8 cellular contexts compared by ENCODE assay signal in genomic region chr1:27830621-27831424, GRCh38. TPM values are rescaled to one million over a fixed set of nuclear protein-coding genes. Genes with fewer than 3 reads are reported as not detected.
DNase-seq lines count a peak whose midpoint lies in the region; ATAC-seq, FAIRE-seq and TF ChIP-seq lines count a peak whose summit lies in the region.

Gene PPP1R8 (plus strand): TSS chr1:27830782. CDS start chr1:27830836, 54 bp downstream.

- no peak for FAIRE-seq in A549 (lab: Jason Lieb, UNC)
- FAIRE-seq in bronchial epithelial cell (lab: Jason Lieb, UNC) = no peak

- H3K27me3 ChIP-seq in bronchial epithelial cell (ENCODE audit: control insufficient read depth, insufficient read depth, low read length) = no peaks in the 10 kb centered on the region

- ATAC-seq in A549 (peak; percentile 100), GM18867 (IDR thresholded peaks at IDR 0.05; ENCODE audit: unreplicated experiment) (peak; percentile 91), HG03108 (IDR thresholded peaks at IDR 0.05; ENCODE audit: unreplicated experiment) (peak; percentile 87)

- 0% methylated on average over 33 of the region's 60 CpGs for WGBS in A549 (ENCODE audit: missing lambda C conversion rate)

- peak; percentile 57 to 92 for DNase-seq in A549 (ENCODE audit: low read depth in 1 of 2, low spot score in 1 of 2)
- DNase-seq in NCI-H2196 treated with DMSO at 0.1 percent for 48 hours (lab: John Stamatoyannopoulos, UW; ENCODE audit: unreplicated experiment) = peak; percentile 89
- DNase-seq in bronchial epithelial cell (ENCODE audit: low read depth) = peak; percentile 90
- peak; percentile 94 for DNase-seq in iPS-NIHi7 (ENCODE audit: extremely low spot score)
- peak; percentile 93 for DNase-seq in smooth muscle cell of the brain vasculature (ENCODE audit: low read depth, low spot score)

- H3K4me3 ChIP-seq in A549 (peak within 1 kb of the TSS; percentile 98), WI38 (ENCODE audit: low read depth, low read length) (peak within 1 kb of the TSS; percentile 95), bronchial epithelial cell (ENCODE audit: low read depth, low read length) (peak within 1 kb of the TSS; percentile 89)

- H3K27ac ChIP-seq in A549 = peak within 1 kb of the TSS; percentile 94 to 96

- TF ChIP-seq RAD21 in A549 (conservative IDR thresholded peaks at IDR 0.05 in 1 of 2, IDR thresholded peaks at IDR 0.05 in 1 of 2) = no peak

- H3K4me1 ChIP-seq in A549 = peaks cover 16% of the 10 kb centered on the region; the same call in 2 of the 3 replicates

- no peak for TF ChIP-seq CTCF in A549 (IDR thresholded peaks at IDR 0.05)
- TF ChIP-seq CTCF in WI38 (IDR thresholded peaks at IDR 0.05; ENCODE audit: low read depth, low read length) = no peak
- TF ChIP-seq CTCF in bronchial epithelial cell (IDR thresholded peaks at IDR 0.05; ENCODE audit: insufficient read depth, low read length, severe bottlenecking) = no peak

- POLR2A ChIA-PET in A549 (lab: Yijun Ruan, JAX) = interaction anchor here (0.5 to 2.1 kb wide), 11 partner anchors 8 to 161 kb away, joined by 3 to 22 read pairs (median 4); partner anchors contain the start of genes FAM76A, IFI6 and STX12

- peak within 1 kb of the TSS; percentile 87 for H3K4me2 ChIP-seq in A549

- no peak for TF ChIP-seq EP300 in A549 (IDR thresholded peaks at IDR 0.05)

- no peaks in the 10 kb centered on the region for H3K9me3 ChIP-seq in A549

- TF ChIP-seq POLR2A in A549 (IDR thresholded peaks at IDR 0.05; ENCODE audit: low read length) = peak; percentile 83

- CTCF ChIA-PET in A549 (lab: Yijun Ruan, JAX) = interaction anchor here (0.6 to 1.6 kb wide), 6 partner anchors 10 to 575 kb away, joined by 3 to 4 read pairs (median 3); no protein-coding TSS in a partner anchor

- no peaks in the 10 kb centered on the region for H3K36me3 ChIP-seq in bronchial epithelial cell (ENCODE audit: control insufficient read depth, insufficient read depth, low read length)

TF ChIP-seq in A549, 52 proteins besides CTCF, POLR2A, EP300 and RAD21 (continues in another document):
- TF ChIP-seq CHD2 (IDR thresholded peaks at IDR 0.05; ENCODE audit: low read length, partially characterized antibody) (no peak), FOXS1 (CRISPR knock-in tag; IDR thresholded peaks at IDR 0.05) (no peak), MAZ (IDR thresholded peaks at IDR 0.05; ENCODE audit: borderline replicate concordance, low read depth, low read length) (0 out of 2 replicates have a peak, but pooled peaks have one; percentile 37), FOSL2 (IDR thresholded peaks at IDR 0.05) (no peak), FOSL2 (CRISPR knock-in tag; IDR thresholded peaks at IDR 0.05) (no peak), CBX8 (IDR thresholded peaks at IDR 0.05) (no peak), BHLHE40 (IDR thresholded peaks at IDR 0.05; ENCODE audit: low read depth, low read length) (no peak), CHD4 (IDR thresholded peaks at IDR 0.05; ENCODE audit: borderline replicate concordance) (no peak), SMC3 (IDR thresholded peaks at IDR 0.05) (no peak), CEBPB (IDR thresholded peaks at IDR 0.05) (no peak), NPAS2 (CRISPR knock-in tag; IDR thresholded peaks at IDR 0.05; ENCODE audit: borderline replicate concordance) (no peak), ZC3H11A (IDR thresholded peaks at IDR 0.05) (no peak), ZFP36 (IDR thresholded peaks at IDR 0.05; ENCODE audit: borderline replicate concordance, partially characterized antibody) (no peak), MAX (IDR thresholded peaks at IDR 0.05) (peak; percentile 63), RARB (CRISPR knock-in tag; IDR thresholded peaks at IDR 0.05) (no peak), EHF (CRISPR knock-in tag; IDR thresholded peaks at IDR 0.05) (no peak), KDM5A (IDR thresholded peaks at IDR 0.05) (peak; percentile 79), RNF2 (IDR thresholded peaks at IDR 0.05; ENCODE audit: borderline replicate concordance, low read depth) (no peak), NFE2L2 (conservative IDR thresholded peaks at IDR 0.05; ENCODE audit: low read length) (no peak), FOSB (CRISPR knock-in tag; IDR thresholded peaks at IDR 0.05) (no peak), PHF8 (IDR thresholded peaks at IDR 0.05; ENCODE audit: borderline replicate concordance, low read depth) (peak; percentile 79), RFX5 (IDR thresholded peaks at IDR 0.05) (no peak), RCOR1 (IDR thresholded peaks at IDR 0.05; ENCODE audit: low read depth, low read length) (no peak), MYC (IDR thresholded peaks at IDR 0.05; ENCODE audit: borderline replicate concordance, low read length) (0 out of 2 replicates have a peak, but pooled peaks have one; percentile 15), CBX2 (IDR thresholded peaks at IDR 0.05; ENCODE audit: borderline replicate concordance, low read depth) (no peak), TP53 (CRISPR knock-in tag; IDR thresholded peaks at IDR 0.05) (no peak), HOXB5 (CRISPR knock-in tag; IDR thresholded peaks at IDR 0.05) (no peak)
- TF ChIP-seq, protein P1, sequence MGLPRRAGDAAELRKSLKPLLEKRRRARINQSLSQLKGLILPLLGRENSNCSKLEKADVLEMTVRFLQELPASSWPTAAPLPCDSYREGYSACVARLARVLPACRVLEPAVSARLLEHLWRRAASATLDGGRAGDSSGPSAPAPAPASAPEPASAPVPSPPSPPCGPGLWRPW (IDR thresholded peaks at IDR 0.05) = no peak
- TF ChIP-seq, protein P2, sequence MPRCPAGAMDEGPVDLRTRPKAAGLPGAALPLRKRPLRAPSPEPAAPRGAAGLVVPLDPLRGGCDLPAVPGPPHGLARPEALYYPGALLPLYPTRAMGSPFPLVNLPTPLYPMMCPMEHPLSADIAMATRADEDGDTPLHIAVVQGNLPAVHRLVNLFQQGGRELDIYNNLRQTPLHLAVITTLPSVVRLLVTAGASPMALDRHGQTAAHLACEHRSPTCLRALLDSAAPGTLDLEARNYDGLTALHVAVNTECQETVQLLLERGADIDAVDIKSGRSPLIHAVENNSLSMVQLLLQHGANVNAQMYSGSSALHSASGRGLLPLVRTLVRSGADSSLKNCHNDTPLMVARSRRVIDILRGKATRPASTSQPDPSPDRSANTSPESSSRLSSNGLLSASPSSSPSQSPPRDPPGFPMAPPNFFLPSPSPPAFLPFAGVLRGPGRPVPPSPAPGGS (IDR thresholded peaks at IDR 0.05) = peak; percentile 64; the same call in 1 of the 3 replicates
- TF ChIP-seq, protein P3, sequence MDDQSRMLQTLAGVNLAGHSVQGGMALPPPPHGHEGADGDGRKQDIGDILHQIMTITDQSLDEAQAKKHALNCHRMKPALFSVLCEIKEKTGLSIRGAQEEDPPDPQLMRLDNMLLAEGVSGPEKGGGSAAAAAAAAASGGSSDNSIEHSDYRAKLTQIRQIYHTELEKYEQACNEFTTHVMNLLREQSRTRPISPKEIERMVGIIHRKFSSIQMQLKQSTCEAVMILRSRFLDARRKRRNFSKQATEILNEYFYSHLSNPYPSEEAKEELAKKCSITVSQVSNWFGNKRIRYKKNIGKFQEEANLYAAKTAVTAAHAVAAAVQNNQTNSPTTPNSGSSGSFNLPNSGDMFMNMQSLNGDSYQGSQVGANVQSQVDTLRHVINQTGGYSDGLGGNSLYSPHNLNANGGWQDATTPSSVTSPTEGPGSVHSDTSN (IDR thresholded peaks at IDR 0.05) = peak; percentile 46; the same call in 1 of the 2 replicates
- TF ChIP-seq, protein P4, sequence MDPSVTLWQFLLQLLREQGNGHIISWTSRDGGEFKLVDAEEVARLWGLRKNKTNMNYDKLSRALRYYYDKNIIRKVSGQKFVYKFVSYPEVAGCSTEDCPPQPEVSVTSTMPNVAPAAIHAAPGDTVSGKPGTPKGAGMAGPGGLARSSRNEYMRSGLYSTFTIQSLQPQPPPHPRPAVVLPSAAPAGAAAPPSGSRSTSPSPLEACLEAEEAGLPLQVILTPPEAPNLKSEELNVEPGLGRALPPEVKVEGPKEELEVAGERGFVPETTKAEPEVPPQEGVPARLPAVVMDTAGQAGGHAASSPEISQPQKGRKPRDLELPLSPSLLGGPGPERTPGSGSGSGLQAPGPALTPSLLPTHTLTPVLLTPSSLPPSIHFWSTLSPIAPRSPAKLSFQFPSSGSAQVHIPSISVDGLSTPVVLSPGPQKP (IDR thresholded peaks at IDR 0.05; ENCODE audit: low read depth, low read length) = no peak
- TF ChIP-seq, protein P5, sequence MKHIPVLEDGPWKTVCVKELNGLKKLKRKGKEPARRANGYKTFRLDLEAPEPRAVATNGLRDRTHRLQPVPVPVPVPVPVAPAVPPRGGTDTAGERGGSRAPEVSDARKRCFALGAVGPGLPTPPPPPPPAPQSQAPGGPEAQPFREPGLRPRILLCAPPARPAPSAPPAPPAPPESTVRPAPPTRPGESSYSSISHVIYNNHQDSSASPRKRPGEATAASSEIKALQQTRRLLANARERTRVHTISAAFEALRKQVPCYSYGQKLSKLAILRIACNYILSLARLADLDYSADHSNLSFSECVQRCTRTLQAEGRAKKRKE (CRISPR knock-in tag; IDR thresholded peaks at IDR 0.05; ENCODE audit: low read depth) = no peak
- TF ChIP-seq, protein P6, sequence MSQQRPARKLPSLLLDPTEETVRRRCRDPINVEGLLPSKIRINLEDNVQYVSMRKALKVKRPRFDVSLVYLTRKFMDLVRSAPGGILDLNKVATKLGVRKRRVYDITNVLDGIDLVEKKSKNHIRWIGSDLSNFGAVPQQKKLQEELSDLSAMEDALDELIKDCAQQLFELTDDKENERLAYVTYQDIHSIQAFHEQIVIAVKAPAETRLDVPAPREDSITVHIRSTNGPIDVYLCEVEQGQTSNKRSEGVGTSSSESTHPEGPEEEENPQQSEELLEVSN (IDR thresholded peaks at IDR 0.05; ENCODE audit: borderline replicate concordance, low read depth) = no peak; the same call in 1 of the 2 replicates

RNA-seq across cellular contexts. Expression of gene PPP1R8, which starts in this region (rescaled TPM):
- polyA plus RNA-seq in A549 (2011; rRNA removed) = 42.0 and 43.9 TPM in 2 replicates
- 29.1 and 35.5 TPM in 2 replicates for polyA plus RNA-seq in A549 (2012; cell fraction: cytosol; rRNA removed)
- 23.0 and 23.9 TPM in 2 replicates for polyA plus RNA-seq in A549 (2012; cell fraction: nucleus; rRNA removed)
- 33.4 to 35.0 TPM (median 34.0 TPM) in 3 replicates for polyA plus RNA-seq in A549 (2017; fragmentation: RNase III; extraction: RNeasy Plus Mini Kit Qiagen cat#74134 plus additional on column Dnase treatment)
- polyA minus RNA-seq in A549 (2011; rRNA and poly(A)+ RNA removed) = 42.2 and 58.6 TPM in 2 replicates
- total RNA-seq in bronchial epithelial cell = 46.7 and 51.9 TPM in 2 replicates

Comparison
In these comparisons a context has a peak if more than half of its experiments do, and no peak if none do; other contexts are left out.
1. Peak in every context shown above with its lines: DNase-seq, ATAC-seq, H3K4me3 ChIP-seq and H3K27ac ChIP-seq.